ENCODE assay signal across 25 cellular contexts in the genomic region with DNA sequence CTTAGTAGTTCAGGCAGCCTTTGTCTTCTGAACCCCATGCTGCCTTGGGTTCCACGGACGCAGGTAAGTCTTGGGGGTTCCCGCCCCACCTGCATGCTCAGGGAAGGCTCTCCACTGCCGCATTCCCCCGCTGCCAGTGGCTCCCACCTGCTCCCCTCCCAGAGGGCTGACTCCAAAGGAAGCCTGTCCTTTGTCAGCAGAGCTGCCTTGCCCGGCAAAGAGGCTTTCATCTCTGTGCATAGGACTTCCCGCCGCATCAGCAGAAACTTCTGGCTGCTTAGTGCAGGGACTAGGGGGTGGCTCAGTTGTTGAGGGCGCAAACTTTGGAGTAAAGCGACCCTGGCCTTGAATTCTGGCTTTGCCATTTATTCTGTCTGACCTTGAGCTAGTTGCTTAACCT. TPM values are rescaled to one million over a fixed set of nuclear protein-coding genes. Genes with fewer than 3 reads are reported as not detected.
"Had no signal": no experiment of that assay in that cellular context is flagged by ENCODE, and none has a peak within 500 bp of the region (broad histone marks: within the 10 kb centered on the region; RNA-seq: fewer than 3 reads in every experiment).

No MANE protein-coding gene starts in this region.

- DNase-seq: KBM-7, MV-4-11, NCI-H1048, NCI-H1105, NCI-H1417, NCI-H1436 treated with DMSO at 0.1 percent for 48 hours, NCI-H1694, NCI-H187 treated with DMSO at 0.1 percent for 48 hours, NCI-H2081 treated with DMSO at 0.1 percent for 48 hours, NCI-H2171, NCI-H226, NCI-H446, NCI-H510A, NCI-H524 treated with DMSO at 0.1 percent for 48 hours, NCI-H69, NCI-H774, PC-3, SHP77, SK-N-SH, SW 1271, T-helper 1 cell had no signal

- H3K27ac ChIP-seq: RWPE1 had no signal

- H3K9ac ChIP-seq: SK-N-SH had no signal

- H3K9me3 ChIP-seq: SK-N-SH had no signal

- H3K4me2 ChIP-seq: SK-N-SH had no signal

- ATAC-seq: Panc1, PC-3 had no signal

RNA-seq across cellular contexts. Expression of a gene that starts 25.2 kb away (rescaled TPM):
- total RNA-seq: LHCN-M2, OCI-LY7, PC-3 had no signal
